Comparison of ENCODE assay signal across 8 cellular contexts in the genomic region with DNA sequence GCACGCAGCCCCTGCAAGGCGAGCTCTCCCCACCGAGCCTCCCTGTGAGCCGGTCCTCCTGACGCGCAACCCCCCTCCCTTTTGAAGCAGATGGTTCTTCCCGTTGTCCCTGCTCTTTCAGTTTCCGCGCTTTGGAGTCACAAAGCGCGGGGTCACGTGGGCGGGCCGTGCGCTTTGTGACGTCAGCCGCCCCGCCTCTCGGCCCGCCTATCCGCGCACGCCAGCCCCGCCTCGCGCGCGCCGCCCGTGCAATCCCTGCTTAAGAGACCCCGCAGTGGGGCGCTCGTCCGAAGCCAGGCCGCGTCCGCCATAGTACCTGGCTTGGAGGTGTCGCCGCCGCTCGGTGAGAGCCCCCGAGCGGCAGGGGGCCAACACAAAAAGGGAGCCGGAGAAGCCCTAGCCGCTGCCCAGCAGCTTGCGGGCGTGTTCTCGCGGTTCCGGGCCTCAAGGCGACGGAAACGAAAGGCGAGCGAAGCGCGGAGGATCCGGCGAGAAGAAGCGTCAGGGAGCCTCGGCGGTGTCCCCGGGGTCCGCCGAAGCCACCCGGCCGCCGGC. TPM values are rescaled to one million over a fixed set of nuclear protein-coding genes. Genes with fewer than 3 reads are reported as not detected.
DNase-seq lines count a peak whose midpoint lies in the region; ATAC-seq and TF ChIP-seq lines count a peak whose summit lies in the region.

A gene with protein sequence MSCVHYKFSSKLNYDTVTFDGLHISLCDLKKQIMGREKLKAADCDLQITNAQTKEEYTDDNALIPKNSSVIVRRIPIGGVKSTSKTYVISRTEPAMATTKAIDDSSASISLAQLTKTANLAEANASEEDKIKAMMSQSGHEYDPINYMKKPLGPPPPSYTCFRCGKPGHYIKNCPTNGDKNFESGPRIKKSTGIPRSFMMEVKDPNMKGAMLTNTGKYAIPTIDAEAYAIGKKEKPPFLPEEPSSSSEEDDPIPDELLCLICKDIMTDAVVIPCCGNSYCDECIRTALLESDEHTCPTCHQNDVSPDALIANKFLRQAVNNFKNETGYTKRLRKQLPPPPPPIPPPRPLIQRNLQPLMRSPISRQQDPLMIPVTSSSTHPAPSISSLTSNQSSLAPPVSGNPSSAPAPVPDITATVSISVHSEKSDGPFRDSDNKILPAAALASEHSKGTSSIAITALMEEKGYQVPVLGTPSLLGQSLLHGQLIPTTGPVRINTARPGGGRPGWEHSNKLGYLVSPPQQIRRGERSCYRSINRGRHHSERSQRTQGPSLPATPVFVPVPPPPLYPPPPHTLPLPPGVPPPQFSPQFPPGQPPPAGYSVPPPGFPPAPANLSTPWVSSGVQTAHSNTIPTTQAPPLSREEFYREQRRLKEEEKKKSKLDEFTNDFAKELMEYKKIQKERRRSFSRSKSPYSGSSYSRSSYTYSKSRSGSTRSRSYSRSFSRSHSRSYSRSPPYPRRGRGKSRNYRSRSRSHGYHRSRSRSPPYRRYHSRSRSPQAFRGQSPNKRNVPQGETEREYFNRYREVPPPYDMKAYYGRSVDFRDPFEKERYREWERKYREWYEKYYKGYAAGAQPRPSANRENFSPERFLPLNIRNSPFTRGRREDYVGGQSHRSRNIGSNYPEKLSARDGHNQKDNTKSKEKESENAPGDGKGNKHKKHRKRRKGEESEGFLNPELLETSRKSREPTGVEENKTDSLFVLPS (N-terminal part only) (plus strand): TSS at position 272 of the 555 bp plus-strand sequence. CDS start 1,061 bp downstream, outside the sequence.

- no peaks in the 10 kb centered on the region for H3K36me3 ChIP-seq in adipocyte (ENCODE audit: control insufficient read depth, insufficient read depth, low read length, severe bottlenecking)

- intact Hi-C loops in cardiac septum (cut with DNase I), result no loop called here

- ATAC-seq in HG02763 (IDR thresholded peaks at IDR 0.05; ENCODE audit: unreplicated experiment), result peak; percentile 90

- H3K9me3 Mint-ChIP-seq in type B pancreatic cell, result no peaks in the 10 kb centered on the region

- peaks cover 13% of the 10 kb centered on the region for H3K4me1 Mint-ChIP-seq in type B pancreatic cell (ENCODE audit: unreplicated experiment)

- peaks cover 18% of the 10 kb centered on the region for H3K36me3 Mint-ChIP-seq in type B pancreatic cell

- no peaks in the 10 kb centered on the region for H3K9me3 ChIP-seq in adipocyte (ENCODE audit: control insufficient read depth, low read length)

- H3K4me3 ChIP-seq in adipocyte (ENCODE audit: low read length), result peak within 1 kb of the TSS; percentile 86

- TF ChIP-seq CTCF in GM12874 (IDR thresholded peaks at IDR 0.05; ENCODE audit: insufficient read depth, low read depth, low read length) (peak; percentile 43), type B pancreatic cell (conservative IDR thresholded peaks at IDR 0.05) (peak; percentile 28)

- no peaks in the 10 kb centered on the region for H3K27me3 ChIP-seq in adipocyte (replicated peaks; ENCODE audit: control insufficient read depth, insufficient read depth, low read length)

- peak within 1 kb of the TSS; percentile 100 for H3K4me3 Mint-ChIP-seq in type B pancreatic cell

- peak within 1 kb of the TSS; percentile 100 for H3K9ac ChIP-seq in adipocyte (ENCODE audit: low read length)

- DNase-seq in NCI-H1417 treated with DMSO at 0.1 percent for 48 hours (lab: John Stamatoyannopoulos, UW) (peak; percentile 81), SW480 (ENCODE audit: low spot score) (peak; percentile 92), adipocyte (ENCODE audit: low read depth) (peak; percentile 99), cardiac septum (ENCODE audit: low spot score) (peak; percentile 97), pons (ENCODE audit: low spot score) (peak; percentile 96), type B pancreatic cell (ENCODE audit: extremely low spot score, unreplicated experiment) (peak; percentile 96)

- H3K27ac Mint-ChIP-seq in type B pancreatic cell, result peak within 1 kb of the TSS; percentile 100

- peaks cover 24% of the 10 kb centered on the region for H3K4me1 ChIP-seq in adipocyte (ENCODE audit: control insufficient read depth, insufficient read depth, low read length)

- no peaks in the 10 kb centered on the region for H3K27me3 Mint-ChIP-seq in type B pancreatic cell

RNA-seq across cellular contexts. Expression of the gene that starts here (rescaled TPM):
- total RNA-seq in cardiac septum (34.7 TPM), type B pancreatic cell (ENCODE audit: low replicate concordance) (67.8 and 70.7 TPM in 2 replicates)

Comparison
In these comparisons a context has a peak if more than half of its experiments do, and no peak if none do; other contexts are left out.
1. Peak in every context shown above with its lines: DNase-seq, ATAC-seq and H3K4me3 ChIP-seq.